24 cellular contexts compared by ENCODE assay signal in the genomic region with DNA sequence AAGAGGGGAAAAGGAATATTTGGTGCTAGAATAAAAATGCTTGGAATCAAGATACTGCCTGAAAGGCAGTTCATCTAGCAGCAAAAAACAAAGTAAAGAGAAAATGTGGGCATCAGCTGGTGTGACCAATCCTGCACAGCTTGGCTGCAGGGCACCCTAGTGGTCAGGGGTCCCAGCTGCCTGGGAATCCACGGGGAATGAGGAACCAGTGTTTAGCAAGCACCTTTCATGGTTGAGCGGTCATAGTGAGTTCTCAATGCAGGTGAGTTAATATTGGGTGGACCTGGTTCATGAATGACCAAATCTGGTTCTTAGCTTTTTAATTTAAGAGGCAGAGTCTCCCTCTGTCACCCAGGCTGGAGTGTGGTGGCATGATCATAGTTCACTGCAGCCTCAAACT. TPM values are rescaled to one million over a fixed set of nuclear protein-coding genes. Genes with fewer than 3 reads are reported as not detected.
DNase-seq lines count a peak whose midpoint lies in the region; ATAC-seq and TF ChIP-seq lines count a peak whose summit lies in the region.
"Had no signal": no experiment of that assay in that cellular context is flagged by ENCODE, and none has a peak within 500 bp of the region (broad histone marks: within the 10 kb centered on the region; RNA-seq: fewer than 3 reads in every experiment).

No MANE protein-coding gene starts in this region.

- DNase-seq in cardiac muscle cell (ENCODE audit: low read depth in 1 of 2, low spot score in 1 of 2), result no peak
- DNase-seq in right cardiac atrium, result no peak
- no peak for DNase-seq in epithelial cell of proximal tubule (ENCODE audit: low read depth)
- DNase-seq in epidermal melanocyte (ENCODE audit: insufficient read length, low spot score), result no peak
- DNase-seq in stimulated activated naive CD8-positive, alpha-beta T cell treated with anti-CD3 and anti-CD28 coated beads, Interleukin-15, Interleukin-2, amounts not matched to agents 100 U/mL and 50 U/mL, for 24 hours, result no peak
- DNase-seq in CD8-positive, alpha-beta T cell, result no peak
- no peak for DNase-seq in OCI-LY7 (ENCODE audit: low spot score)
- DNase-seq: activated CD4-positive, CD25-positive, alpha-beta regulatory T cell; activated naive CD4-positive, alpha-beta T cell; CD8-positive, alpha-beta memory T cell; GM23248; KBM-7; mesendoderm; NCI-H1105; stimulated activated CD4-positive, alpha-beta T cell treated with anti-CD3 and anti-CD28 coated beads, Interleukin-4, amount 100 ng/mL, for 4 hours had no signal

- ATAC-seq in right cardiac atrium, result no peak
- ATAC-seq in HG03103 (IDR thresholded peaks at IDR 0.05; ENCODE audit: low read depth, unreplicated experiment), result peak; percentile 29
- no peak for ATAC-seq in stimulated activated naive CD8-positive, alpha-beta T cell treated with anti-CD3 and anti-CD28 coated beads, Interleukin-15, Interleukin-2, amounts not matched to agents 100 U/mL and 50 U/mL, for 24 hours
- ATAC-seq in CD8-positive, alpha-beta T cell, result no peak
- ATAC-seq: A549, Right ventricle myocardium inferior, sciatic nerve had no signal

- H4K20me1 ChIP-seq in OCI-LY7 (ENCODE audit: insufficient read depth, low read length), result no peaks in the 10 kb centered on the region

- H3K27ac Mint-ChIP-seq in CD8-positive, alpha-beta T cell, result no peak overlapping the region

- no peak overlapping the region for H3K4me3 Mint-ChIP-seq in CD8-positive, alpha-beta T cell
- H3K4me3 Mint-ChIP-seq: CD8-positive, alpha-beta memory T cell; neural crest cell had no signal

- no peaks in the 10 kb centered on the region for H3K9me2 ChIP-seq in OCI-LY7 (ENCODE audit: insufficient read depth, low read length)

- H3K9me3 ChIP-seq in cardiac muscle cell (ENCODE audit: low read depth), result no peaks in the 10 kb centered on the region
- H3K9me3 ChIP-seq in right cardiac atrium (ENCODE audit: control insufficient read depth, low read length), result no peaks in the 10 kb centered on the region
- H3K9me3 ChIP-seq in CD8-positive, alpha-beta T cell (ENCODE audit: low read length), result no peaks in the 10 kb centered on the region
- H3K9me3 ChIP-seq in OCI-LY7 (ENCODE audit: low read length), result no peaks in the 10 kb centered on the region
- H3K9me3 ChIP-seq: A549, tibial nerve had no signal

- CTCF ChIA-PET in CD8-positive, alpha-beta T cell (lab: Charles Lee), result no interaction called here
- CTCF ChIA-PET in OCI-LY7 (lab: Charles Lee; ENCODE audit: unreplicated experiment), result no interaction called here

- H3K36me3 Mint-ChIP-seq in CD8-positive, alpha-beta T cell, result no peaks in the 10 kb centered on the region
- H3K36me3 Mint-ChIP-seq: CD8-positive, alpha-beta memory T cell had no signal

- TF ChIP-seq CTCF in cardiac muscle cell (IDR thresholded peaks at IDR 0.05; ENCODE audit: low read depth, low read length), result no peak
- TF ChIP-seq CTCF in epithelial cell of proximal tubule (conservative IDR thresholded peaks at IDR 0.05; ENCODE audit: low read depth, low read length), result peak; percentile 54
- TF ChIP-seq CTCF in CD8-positive, alpha-beta T cell (IDR thresholded peaks at IDR 0.05), result no peak
- TF ChIP-seq CTCF in OCI-LY7 (conservative IDR thresholded peaks at IDR 0.05; ENCODE audit: low read length), result no peak

- intact Hi-C loops in right cardiac atrium (cut with DNase I), result no loop called here
- intact Hi-C loops in CD8-positive, alpha-beta T cell (cut with DNase I, micrococcal nuclease), result no loop called here
- intact Hi-C loops in OCI-LY7 (cut with micrococcal nuclease; ENCODE audit: unreplicated experiment), result no loop called here

- POLR2A ChIA-PET in CD8-positive, alpha-beta T cell (lab: Charles Lee), result no interaction called here
- POLR2A ChIA-PET in OCI-LY7 (lab: Charles Lee), result interaction anchor here (0.6 kb wide), 1 partner anchor 86 kb away, joined by 3 read pairs; no protein-coding TSS in a partner anchor

- H3K27ac ChIP-seq in cardiac muscle cell (peak overlapping the region; percentile 34), right cardiac atrium (ENCODE audit: low read length) (no peak overlapping the region), OCI-LY7 (ENCODE audit: low read depth, low read length, poor library complexity, severe bottlenecking) (no peak overlapping the region)
- H3K27ac ChIP-seq in CD8-positive, alpha-beta T cell (ENCODE audit: low read depth, low read length), result no peak overlapping the region
- H3K27ac ChIP-seq: A549, coronary artery, GM23248, HL-60, tibial nerve had no signal

- H3K4me1 ChIP-seq in cardiac muscle cell (ENCODE audit: low read depth) (no peaks in the 10 kb centered on the region), right cardiac atrium (ENCODE audit: control insufficient read depth, insufficient read depth, low read length) (no peaks in the 10 kb centered on the region), OCI-LY7 (ENCODE audit: insufficient read depth, low read length, poor library complexity, severe bottlenecking) (no peaks in the 10 kb centered on the region)
- no peaks in the 10 kb centered on the region for H3K4me1 ChIP-seq in CD8-positive, alpha-beta T cell (ENCODE audit: insufficient read depth, low read length)
- H3K4me1 ChIP-seq: A549, tibial nerve had no signal

- H3K9me3 Mint-ChIP-seq in CD8-positive, alpha-beta T cell, result no peaks in the 10 kb centered on the region
- H3K9me3 Mint-ChIP-seq: CD8-positive, alpha-beta memory T cell; neural crest cell had no signal

- no peaks in the 10 kb centered on the region for H3K4me1 Mint-ChIP-seq in CD8-positive, alpha-beta T cell (ENCODE audit: low read depth)
- H3K4me1 Mint-ChIP-seq: CD8-positive, alpha-beta memory T cell; neural crest cell had no signal

- WGBS in right cardiac atrium, result 89% methylated on average over 2 of the region's 2 CpGs

- H3K27me3 ChIP-seq in cardiac muscle cell (no peaks in the 10 kb centered on the region), right cardiac atrium (ENCODE audit: control insufficient read depth, insufficient read depth) (no peaks in the 10 kb centered on the region)
- no peaks in the 10 kb centered on the region for H3K27me3 ChIP-seq in CD8-positive, alpha-beta T cell (ENCODE audit: insufficient read depth, low read length)
- H3K27me3 ChIP-seq: tibial nerve had no signal

- no TSS peak for BruUV-seq in OCI-LY7 (replicated peaks; lab: Mats Ljungman, UMichigan)

- H3K4me2 ChIP-seq in OCI-LY7 (ENCODE audit: low read length), result no peak overlapping the region
- H3K4me2 ChIP-seq: A549 had no signal

- no peak overlapping the region for H2AFZ ChIP-seq in OCI-LY7 (ENCODE audit: low read length)
- H2AFZ ChIP-seq: GM23248 had no signal

- H3K36me3 ChIP-seq in cardiac muscle cell, result no peaks in the 10 kb centered on the region
- H3K36me3 ChIP-seq in CD8-positive, alpha-beta T cell (ENCODE audit: insufficient read depth, low read length), result no peaks in the 10 kb centered on the region
- H3K36me3 ChIP-seq in OCI-LY7 (ENCODE audit: insufficient read depth, low read length), result no peaks in the 10 kb centered on the region
- H3K36me3 ChIP-seq: tibial nerve had no signal

- H3K4me3 ChIP-seq in cardiac muscle cell (no peak overlapping the region), right cardiac atrium (ENCODE audit: low read length) (no peak overlapping the region), epithelial cell of proximal tubule (ENCODE audit: low read depth, low read length) (no peak overlapping the region), OCI-LY7 (ENCODE audit: low read depth, low read length, poor library complexity, severe bottlenecking) (no peak overlapping the region)
- H3K4me3 ChIP-seq in CD8-positive, alpha-beta T cell (ENCODE audit: low read depth, low read length), result no peak overlapping the region
- H3K4me3 ChIP-seq: A549, coronary artery, GM23248, tibial nerve had no signal

- H3K79me2 ChIP-seq in OCI-LY7 (ENCODE audit: insufficient read depth, low read depth, low read length), result no peaks in the 10 kb centered on the region

- H3K27me3 Mint-ChIP-seq in CD8-positive, alpha-beta T cell (ENCODE audit: low read depth), result peaks cover 4% of the 10 kb centered on the region

RNA-seq across cellular contexts. Expression of gene CAP2, which starts 53.3 kb away (rescaled TPM):
- total RNA-seq in cardiac muscle cell (95.7 and 106 TPM in 2 replicates), right cardiac atrium (100 to 1,000 TPM in 3 of 4 donors, 10 to 100 TPM in 1; 90.7 to 127 (median 111) TPM), epithelial cell of proximal tubule (5.5 and 12.7 TPM in 2 replicates), OCI-LY7 (2022) (not detected in 2 replicates)
- polyA plus RNA-seq in cardiac muscle cell (262 and 328 TPM in 2 replicates), right cardiac atrium (66.1 TPM)
- not detected for total RNA-seq in CD8-positive, alpha-beta T cell
- not detected in 2 replicates for total RNA-seq in OCI-LY7 (2014; rRNA removed; shearing (Covaris generic))
- total RNA-seq: CD8-positive, alpha-beta memory T cell; T-helper 1 cell treated with Interleukin-12 subunit alpha and Interleukin-12 subunit beta and Interleukin-4 antibody, amounts not matched to agents 30 ng/mL and 1 ng/mL, for 36 hours had no signal
